1 cellular context compared by ENCODE assay signal in the genomic region with DNA sequence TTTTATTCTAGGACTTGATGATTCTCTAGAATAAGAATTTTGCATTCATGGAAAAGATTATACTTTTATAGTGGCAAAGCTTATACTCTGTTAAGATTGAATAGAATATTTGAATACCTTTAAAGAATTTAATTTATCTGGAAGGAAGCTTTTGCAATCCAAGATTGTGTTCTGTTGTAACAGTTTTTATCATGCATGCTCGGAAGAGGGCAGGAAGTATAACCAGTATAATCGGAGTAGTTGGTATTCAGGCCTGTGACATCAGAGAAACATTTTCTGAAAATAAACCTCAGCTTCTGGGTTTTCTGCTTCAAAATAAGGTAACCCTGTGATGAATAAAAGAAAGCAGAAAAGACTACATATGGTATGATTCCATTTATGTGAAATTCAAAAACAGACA.
TF ChIP-seq lines count a peak whose summit lies in the region.

No MANE protein-coding gene starts in this region.

TF ChIP-seq in HepG2, 621 proteins besides CTCF, POLR2A, EP300 and RAD21 (continued from another document):
- TF ChIP-seq KDM6A (CRISPR knock-in tag; IDR thresholded peaks at IDR 0.05; ENCODE audit: low read depth) = no peak
- no peak for TF ChIP-seq TBX2 (CRISPR knock-in tag; IDR thresholded peaks at IDR 0.05; ENCODE audit: borderline replicate concordance)
- no peak for TF ChIP-seq TAF15 (IDR thresholded peaks at IDR 0.05; ENCODE audit: low read depth, low read length, poor library complexity, severe bottlenecking)
- TF ChIP-seq HOXA7 (CRISPR knock-in tag; IDR thresholded peaks at IDR 0.05) = no peak
- no peak for TF ChIP-seq ZNF672 (CRISPR knock-in tag; IDR thresholded peaks at IDR 0.05)
- TF ChIP-seq ZNF879 (CRISPR knock-in tag; IDR thresholded peaks at IDR 0.05) = no peak
- TF ChIP-seq SIN3A (IDR thresholded peaks at IDR 0.05; ENCODE audit: borderline replicate concordance, low read depth, low read length) = no peak
- TF ChIP-seq ZNF501 (CRISPR knock-in tag; IDR thresholded peaks at IDR 0.05) = no peak
- no peak for TF ChIP-seq ZFX (CRISPR knock-in tag; IDR thresholded peaks at IDR 0.05; ENCODE audit: low read depth)
- TF ChIP-seq KLF6 (CRISPR knock-in tag; IDR thresholded peaks at IDR 0.05) = no peak
- TF ChIP-seq ZSCAN31 (CRISPR knock-in tag; IDR thresholded peaks at IDR 0.05; ENCODE audit: low read depth) = no peak
- TF ChIP-seq, protein P1, sequence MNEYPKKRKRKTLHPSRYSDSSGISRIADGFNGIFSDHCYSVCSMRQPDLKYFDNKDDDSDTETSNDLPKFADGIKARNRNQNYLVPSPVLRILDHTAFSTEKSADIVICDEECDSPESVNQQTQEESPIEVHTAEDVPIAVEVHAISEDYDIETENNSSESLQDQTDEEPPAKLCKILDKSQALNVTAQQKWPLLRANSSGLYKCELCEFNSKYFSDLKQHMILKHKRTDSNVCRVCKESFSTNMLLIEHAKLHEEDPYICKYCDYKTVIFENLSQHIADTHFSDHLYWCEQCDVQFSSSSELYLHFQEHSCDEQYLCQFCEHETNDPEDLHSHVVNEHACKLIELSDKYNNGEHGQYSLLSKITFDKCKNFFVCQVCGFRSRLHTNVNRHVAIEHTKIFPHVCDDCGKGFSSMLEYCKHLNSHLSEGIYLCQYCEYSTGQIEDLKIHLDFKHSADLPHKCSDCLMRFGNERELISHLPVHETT (CRISPR knock-in tag; conservative IDR thresholded peaks at IDR 0.05) = no peak
- no peak for TF ChIP-seq MTA1 (CRISPR knock-in tag; IDR thresholded peaks at IDR 0.05; ENCODE audit: borderline replicate concordance)
- TF ChIP-seq NFE2 (CRISPR knock-in tag; IDR thresholded peaks at IDR 0.05) = no peak
- TF ChIP-seq TSC22D2 (CRISPR knock-in tag; IDR thresholded peaks at IDR 0.05; ENCODE audit: borderline replicate concordance) = no peak
